ENCODE assay signal across 24 cellular contexts in the genomic region with DNA sequence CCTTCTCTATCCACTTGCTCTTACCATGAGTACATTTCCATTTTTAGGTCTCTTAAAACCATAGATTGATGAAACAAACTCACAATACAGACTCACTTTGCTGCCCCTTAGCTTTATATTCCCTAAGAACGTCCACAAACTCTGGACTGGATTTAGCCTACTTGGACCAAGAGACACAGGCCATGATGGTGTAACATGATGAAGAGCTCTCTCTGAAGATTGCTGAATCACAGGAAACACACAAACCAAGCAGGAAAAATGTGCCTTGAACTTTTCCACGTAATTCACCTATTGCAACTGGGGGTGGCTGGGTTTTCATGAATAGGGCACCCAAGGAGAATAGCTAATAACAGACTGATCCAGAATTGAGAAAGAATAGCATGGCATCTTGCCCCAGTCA.
DNase-seq lines count a peak whose midpoint lies in the region; ATAC-seq, FAIRE-seq and TF ChIP-seq lines count a peak whose summit lies in the region.
"Had no signal": no experiment of that assay in that cellular context is flagged by ENCODE, and none has a peak within 500 bp of the region (broad histone marks: within the 10 kb centered on the region; RNA-seq: fewer than 3 reads in every experiment).

No MANE protein-coding gene starts in this region.

- POLR2A ChIA-PET in endothelial cell of umbilical vein (lab: Charles Lee) (no interaction called here), HEK293T (lab: Yijun Ruan, JAX) (no interaction called here)
- POLR2A ChIA-PET in activated CD4-positive, alpha-beta T cell treated with anti-CD3 and anti-CD28 coated beads for 36 hours (lab: Charles Lee), result no interaction called here

- H3K9me3 ChIP-seq in endothelial cell of umbilical vein (replicated peaks; ENCODE audit: control insufficient read depth, insufficient read depth, low read length) (no peaks in the 10 kb centered on the region), neural progenitor cell (ENCODE audit: low read depth) (no peaks in the 10 kb centered on the region), suprapubic skin (no peaks in the 10 kb centered on the region)
- H3K9me3 ChIP-seq: BE2C, Caco-2 had no signal

- H3K36me3 Mint-ChIP-seq in neural progenitor cell, result no peaks in the 10 kb centered on the region
- H3K36me3 Mint-ChIP-seq in activated CD4-positive, alpha-beta T cell treated with anti-CD3 and anti-CD28 coated beads for 36 hours (ENCODE audit: low read depth), result no peaks in the 10 kb centered on the region
- H3K36me3 Mint-ChIP-seq: CD4-positive, CD25-positive, alpha-beta regulatory T cell; IgD-negative memory B cell had no signal

- no peak for TF ChIP-seq EP300 in suprapubic skin (IDR thresholded peaks at IDR 0.05)

- H2AFZ ChIP-seq in endothelial cell of umbilical vein (ENCODE audit: low read depth, low read length), result no peak overlapping the region
- peak overlapping the region; percentile 24 for H2AFZ ChIP-seq in neural progenitor cell (replicated peaks)
- H2AFZ ChIP-seq: GM23248 had no signal

- H3K79me2 ChIP-seq in endothelial cell of umbilical vein (ENCODE audit: control insufficient read depth, insufficient read depth, low read length) (no peaks in the 10 kb centered on the region), neural progenitor cell (ENCODE audit: low read depth) (no peaks in the 10 kb centered on the region)

- BruUV-seq in endothelial cell of umbilical vein (replicated peaks; lab: Mats Ljungman, UMichigan), result no TSS peak

- WGBS in suprapubic skin, result 70% methylated on average over 2 of the region's 2 CpGs
- 57 to 74% methylated on average over 2 of the region's 2 CpGs for WGBS in lower leg skin, 2 donors

- TF ChIP-seq CTCF in endothelial cell of umbilical vein (IDR thresholded peaks at IDR 0.05; ENCODE audit: extremely low read depth in 1 of 2, insufficient read depth in 1 of 2, low read depth in 1 of 2, low read length in 2 of 2) (no peak), neural progenitor cell (IDR thresholded peaks at IDR 0.05) (no peak), suprapubic skin (IDR thresholded peaks at IDR 0.05) (no peak), lower leg skin (IDR thresholded peaks at IDR 0.05) (no peak)

- H3K27me3 ChIP-seq in endothelial cell of umbilical vein (ENCODE audit: control insufficient read depth in 2 of 2, insufficient read depth in 2 of 2, low read length in 2 of 2), result peaks cover 12 to 23% of the 10 kb centered on the region in 2 experiments
- H3K27me3 ChIP-seq in neural progenitor cell, result no peaks in the 10 kb centered on the region
- no peaks in the 10 kb centered on the region for H3K27me3 ChIP-seq in suprapubic skin
- H3K27me3 ChIP-seq: BE2C had no signal

- dilution Hi-C loops in endothelial cell of umbilical vein (cut with MboI; ENCODE audit: extremely low pct_ligation_motif_present, low sequenced_read_pairs), result no loop called here

- H3K27me3 Mint-ChIP-seq in neural progenitor cell (ENCODE audit: insufficient read depth, low read depth), result peaks cover 2% of the 10 kb centered on the region
- peaks cover 3% of the 10 kb centered on the region for H3K27me3 Mint-ChIP-seq in activated CD4-positive, alpha-beta T cell treated with anti-CD3 and anti-CD28 coated beads for 36 hours

- no peak for ATAC-seq in activated CD4-positive, alpha-beta T cell treated with anti-CD3 and anti-CD28 coated beads for 36 hours
- ATAC-seq: GM12878 had no signal

- H3K4me3 ChIP-seq in endothelial cell of umbilical vein (replicated peaks in 1 of 3; ENCODE audit: insufficient read depth in 1 of 3, low read depth in 1 of 3, low read length in 3 of 3), result no peak overlapping the region
- H3K4me3 ChIP-seq in neural progenitor cell, result no peak overlapping the region
- H3K4me3 ChIP-seq in suprapubic skin, result no peak overlapping the region
- H3K4me3 ChIP-seq in lower leg skin (ENCODE audit: low read depth, poor library complexity, severe bottlenecking), result no peak overlapping the region
- H3K4me3 ChIP-seq: GM12878, GM23248 had no signal

- H3K4me2 ChIP-seq in endothelial cell of umbilical vein (ENCODE audit: insufficient read depth, low read length) (no peak overlapping the region), neural progenitor cell (no peak overlapping the region)

- H3F3A ChIP-seq in neural progenitor cell (ENCODE audit: low read depth), result no peaks in the 10 kb centered on the region

- H3K36me3 ChIP-seq in endothelial cell of umbilical vein (ENCODE audit: control insufficient read depth in 2 of 2, extremely low read depth in 1 of 2, insufficient read depth in 2 of 2, low read length in 2 of 2), result no peaks in the 10 kb centered on the region
- no peaks in the 10 kb centered on the region for H3K36me3 ChIP-seq in neural progenitor cell
- H3K36me3 ChIP-seq in suprapubic skin, result no peaks in the 10 kb centered on the region
- H3K36me3 ChIP-seq: BE2C had no signal

- no peak for FAIRE-seq in endothelial cell of umbilical vein (lab: Jason Lieb, UNC)
- FAIRE-seq: GM12878, GM19239, HTR-8/SVneo had no signal

- H3K9me1 ChIP-seq in endothelial cell of umbilical vein (replicated peaks; ENCODE audit: control insufficient read depth, extremely low read depth, insufficient read depth, low read length), result no peaks in the 10 kb centered on the region

- CTCF ChIA-PET in endothelial cell of umbilical vein (lab: Charles Lee), result interaction anchor here (0.8 to 1.5 kb wide), 2 partner anchors 23 to 28 kb away, joined by 3 read pairs; no protein-coding TSS in a partner anchor
- CTCF ChIA-PET in HEK293T (lab: Yijun Ruan, JAX), result interaction anchor here (0.6 kb wide), 1 partner anchor 67 kb away, joined by 3 read pairs; no protein-coding TSS in a partner anchor
- CTCF ChIA-PET in activated CD4-positive, alpha-beta T cell treated with anti-CD3 and anti-CD28 coated beads for 36 hours (lab: Charles Lee), result no interaction called here

- no peak overlapping the region for H3K27ac ChIP-seq in endothelial cell of umbilical vein (ENCODE audit: insufficient read depth, low read depth, low read length)
- H3K27ac ChIP-seq in neural progenitor cell, result no peak overlapping the region
- H3K27ac ChIP-seq in suprapubic skin, result no peak overlapping the region
- H3K27ac ChIP-seq: GM23248, HL-60 had no signal

- intact Hi-C loops in endothelial cell of umbilical vein (cut with micrococcal nuclease), result no loop called here
- intact Hi-C loops in lower leg skin (cut with DNase I; ENCODE audit: low total_unique reads), result no loop called here
- intact Hi-C loops in activated CD4-positive, alpha-beta T cell treated with anti-CD3 and anti-CD28 coated beads for 36 hours (cut with DNase I, micrococcal nuclease), result no loop called here

- TF ChIP-seq POLR2A in endothelial cell of umbilical vein (IDR thresholded peaks at IDR 0.05; ENCODE audit: low read depth, low read length) (no peak), suprapubic skin (IDR thresholded peaks at IDR 0.05) (no peak), lower leg skin (IDR thresholded peaks at IDR 0.05) (no peak)

- H3K9ac ChIP-seq in endothelial cell of umbilical vein (replicated peaks; ENCODE audit: extremely low read depth, insufficient read depth, low read length) (no peak overlapping the region), neural progenitor cell (no peak overlapping the region)
- H3K9ac ChIP-seq: GM23248 had no signal

- H3K4me3 Mint-ChIP-seq in neural progenitor cell, result no peak overlapping the region
- no peak overlapping the region for H3K4me3 Mint-ChIP-seq in activated CD4-positive, alpha-beta T cell treated with anti-CD3 and anti-CD28 coated beads for 36 hours
- H3K4me3 Mint-ChIP-seq: CD4-positive, CD25-positive, alpha-beta regulatory T cell; HFFc6; IgD-negative memory B cell had no signal

- DNase-seq in HT1080 (ENCODE audit: low read depth), result peak; percentile 29
- DNase-seq in amniotic epithelial cell (ENCODE audit: low read depth), result peak; percentile 55
- peak; percentile 26 for DNase-seq in endothelial cell of umbilical vein (ENCODE audit: low read depth, low spot score)
- no peak for DNase-seq in neural progenitor cell (ENCODE audit: low spot score)
- DNase-seq in HEK293T (ENCODE audit: extremely low spot score), result no peak
- no peak for DNase-seq in suprapubic skin (ENCODE audit: low spot score in 2 of 2)
- no peak for DNase-seq in lower leg skin (ENCODE audit: low spot score in 2 of 2)
- DNase-seq in activated CD4-positive, alpha-beta T cell treated with anti-CD3 and anti-CD28 coated beads for 36 hours, result no peak
- DNase-seq: BE2C; C1 segment of cervical spinal cord; Caco-2; CD4-positive, CD25-positive, alpha-beta regulatory T cell; DMS153; DND-41; EL; GM23248; HCEC 1CT; HFFc6; KBM-7 had no signal

- no peak overlapping the region for H3K27ac Mint-ChIP-seq in neural progenitor cell
- no peak overlapping the region for H3K27ac Mint-ChIP-seq in activated CD4-positive, alpha-beta T cell treated with anti-CD3 and anti-CD28 coated beads for 36 hours
- H3K27ac Mint-ChIP-seq: CD4-positive, CD25-positive, alpha-beta regulatory T cell; HFFc6; IgD-negative memory B cell had no signal

- no peaks in the 10 kb centered on the region for H3K4me1 Mint-ChIP-seq in neural progenitor cell
- no peaks in the 10 kb centered on the region for H3K4me1 Mint-ChIP-seq in activated CD4-positive, alpha-beta T cell treated with anti-CD3 and anti-CD28 coated beads for 36 hours
- H3K4me1 Mint-ChIP-seq: CD4-positive, CD25-positive, alpha-beta regulatory T cell; IgD-negative memory B cell had no signal

- H4K20me1 ChIP-seq in endothelial cell of umbilical vein (replicated peaks; ENCODE audit: control insufficient read depth, extremely low read depth, insufficient read depth, low read length) (no peaks in the 10 kb centered on the region), neural progenitor cell (ENCODE audit: low read depth) (no peaks in the 10 kb centered on the region)

- peaks cover 1% of the 10 kb centered on the region for H3K9me3 Mint-ChIP-seq in neural progenitor cell
- H3K9me3 Mint-ChIP-seq in activated CD4-positive, alpha-beta T cell treated with anti-CD3 and anti-CD28 coated beads for 36 hours (ENCODE audit: low read depth), result no peaks in the 10 kb centered on the region
- H3K9me3 Mint-ChIP-seq: HFFc6, IgD-negative memory B cell had no signal

- H3K4me1 ChIP-seq in endothelial cell of umbilical vein (ENCODE audit: control insufficient read depth, extremely low read depth, insufficient read depth, low read length) (no peaks in the 10 kb centered on the region), neural progenitor cell (peaks cover 9% of the 10 kb centered on the region), suprapubic skin (no peaks in the 10 kb centered on the region)
- H3K4me1 ChIP-seq: BE2C had no signal

TF ChIP-seq in endothelial cell of umbilical vein, 7 proteins besides CTCF, POLR2A, EP300 and RAD21 (continues in another document):
- TF ChIP-seq GATA2 (IDR thresholded peaks at IDR 0.05; ENCODE audit: insufficient read depth, insufficient read length, low read depth, low read length) (no peak), FOS (IDR thresholded peaks at IDR 0.05; ENCODE audit: borderline replicate concordance, insufficient read depth, low read length) (no peak), JUN (IDR thresholded peaks at IDR 0.05; ENCODE audit: borderline replicate concordance, insufficient read depth, insufficient read length, low read depth) (no peak)

TF ChIP-seq in HEK293T, 16 proteins besides CTCF, POLR2A, EP300 and RAD21 (continues in another document):
- TF ChIP-seq NFRKB (IDR thresholded peaks at IDR 0.05), result no peak
- no peak for TF ChIP-seq ZNF384 (IDR thresholded peaks at IDR 0.05)
- TF ChIP-seq TARDBP (IDR thresholded peaks at IDR 0.05), result no peak
- no peak for TF ChIP-seq FOXM1 (IDR thresholded peaks at IDR 0.05; ENCODE audit: borderline replicate concordance)
- no peak for TF ChIP-seq CTBP1 (IDR thresholded peaks at IDR 0.05; ENCODE audit: borderline replicate concordance)

Comparison
In these comparisons a context has a peak if more than half of its experiments do, and no peak if none do; other contexts are left out.
1. DNase-seq: peak in HT1080 (single experiment), amniotic epithelial cell (single experiment) and endothelial cell of umbilical vein (single experiment); none in neural progenitor cell (single experiment), HEK293T (single experiment), suprapubic skin (0 of 2), lower leg skin (0 of 2) and activated CD4-positive, alpha-beta T cell treated with anti-CD3 and anti-CD28 coated beads for 36 hours (single experiment).